In the genomic region with DNA sequence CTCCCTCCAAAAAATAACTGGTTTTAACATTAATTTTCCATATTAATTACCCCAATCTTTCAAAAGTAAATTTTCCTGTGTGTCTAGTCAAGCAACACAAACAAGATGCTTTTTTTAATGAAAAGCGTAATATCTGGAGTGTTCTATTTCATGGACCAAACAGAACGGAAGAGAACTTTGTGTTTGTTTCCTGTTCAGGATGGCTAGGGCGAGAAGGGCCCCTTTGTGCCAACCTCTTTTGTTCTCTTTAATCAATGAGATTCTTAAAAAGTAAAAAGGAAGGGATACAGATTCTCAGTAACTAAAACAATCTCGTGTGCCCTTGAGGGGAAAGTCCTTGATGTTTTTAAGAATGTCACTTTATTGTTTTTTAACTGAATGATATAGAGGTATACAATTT, we compare ENCODE assay signal across 10 cellular contexts. TPM values are rescaled to one million over a fixed set of nuclear protein-coding genes. Genes with fewer than 3 reads are reported as not detected.
DNase-seq lines count a peak whose midpoint lies in the region; ATAC-seq and TF ChIP-seq lines count a peak whose summit lies in the region.
"Had no signal": no experiment of that assay in that cellular context is flagged by ENCODE, and none has a peak within 500 bp of the region (broad histone marks: within the 10 kb centered on the region; RNA-seq: fewer than 3 reads in every experiment).

No MANE protein-coding gene starts in this region.

- peak overlapping the region in 1 of 2 donors; percentile 19 for H3K4me3 ChIP-seq in left lung
- H3K4me3 ChIP-seq in tibial nerve = no peak overlapping the region
- H3K4me3 ChIP-seq: lung had no signal

- H3K9me3 Mint-ChIP-seq in activated naive CD4-positive, alpha-beta T cell treated with anti-CD3 and anti-CD28 coated beads for 36 hours = no peaks in the 10 kb centered on the region
- no peaks in the 10 kb centered on the region for H3K9me3 Mint-ChIP-seq in activated T-helper 1 cell treated with anti-CD3 and anti-CD28 coated beads, Interleukin-12 subunit alpha, Interleukin-12 subunit beta, Interleukin-2, Interleukin-4 antibody, amounts not matched to agents 30 ng/mL and 10 ng/mL and 1 ng/mL, durations not matched to agents 14 hours and 24 hours and 36 hours
- H3K9me3 Mint-ChIP-seq: H9 had no signal

- H3K27ac Mint-ChIP-seq in activated naive CD4-positive, alpha-beta T cell treated with anti-CD3 and anti-CD28 coated beads for 36 hours = peak overlapping the region; percentile 88
- peak overlapping the region; percentile 95 for H3K27ac Mint-ChIP-seq in activated T-helper 1 cell treated with anti-CD3 and anti-CD28 coated beads, Interleukin-12 subunit alpha, Interleukin-12 subunit beta, Interleukin-2, Interleukin-4 antibody, amounts not matched to agents 30 ng/mL and 10 ng/mL and 1 ng/mL, durations not matched to agents 14 hours and 24 hours and 36 hours

- CTCF ChIA-PET in activated naive CD4-positive, alpha-beta T cell treated with anti-CD3 and anti-CD28 coated beads for 36 hours (lab: Charles Lee) = no interaction called here

- TF ChIP-seq POLR2A in tibial nerve (IDR thresholded peaks at IDR 0.05) = no peak

- H3K36me3 Mint-ChIP-seq in activated naive CD4-positive, alpha-beta T cell treated with anti-CD3 and anti-CD28 coated beads for 36 hours (ENCODE audit: low read depth) = peaks cover 63% of the 10 kb centered on the region
- H3K36me3 Mint-ChIP-seq in activated T-helper 1 cell treated with anti-CD3 and anti-CD28 coated beads, Interleukin-12 subunit alpha, Interleukin-12 subunit beta, Interleukin-2, Interleukin-4 antibody, amounts not matched to agents 30 ng/mL and 10 ng/mL and 1 ng/mL, durations not matched to agents 14 hours and 24 hours and 36 hours (ENCODE audit: low read depth) = peaks cover 70% of the 10 kb centered on the region

- intact Hi-C loops in activated naive CD4-positive, alpha-beta T cell treated with anti-CD3 and anti-CD28 coated beads for 36 hours (cut with micrococcal nuclease) = loop anchor here (5.0 kb wide), 2 partner anchors 74 to 124 kb away; a partner anchor contains a TSS
- intact Hi-C loops in activated T-helper 1 cell treated with anti-CD3 and anti-CD28 coated beads, Interleukin-12 subunit alpha, Interleukin-12 subunit beta, Interleukin-2, Interleukin-4 antibody, amounts not matched to agents 30 ng/mL and 10 ng/mL and 1 ng/mL, durations not matched to agents 14 hours and 24 hours and 36 hours (cut with micrococcal nuclease) = loop anchor here (5.0 kb wide), 1 partner anchor 74 kb away; a partner anchor contains a TSS
- intact Hi-C loops in left lung (cut with DNase I) = no loop called here

- TF ChIP-seq EP300 in tibial nerve (IDR thresholded peaks at IDR 0.05) = no peak

- no peak for ATAC-seq in left lung

- H3K27me3 ChIP-seq in left lung = no peaks in the 10 kb centered on the region
- H3K27me3 ChIP-seq in tibial nerve = no peaks in the 10 kb centered on the region

- DNase-seq in activated naive CD4-positive, alpha-beta T cell treated with anti-CD3 and anti-CD28 coated beads for 36 hours = no peak
- DNase-seq in activated naive CD4-positive, alpha-beta T cell (lab: John Stamatoyannopoulos, UW) = no peak
- DNase-seq in activated T-helper 1 cell treated with anti-CD3 and anti-CD28 coated beads, Interleukin-12 subunit alpha, Interleukin-12 subunit beta, Interleukin-2, Interleukin-4 antibody, amounts not matched to agents 30 ng/mL and 10 ng/mL and 1 ng/mL, durations not matched to agents 14 hours and 24 hours and 36 hours (ENCODE audit: low spot score) = no peak
- DNase-seq in left lung = no peak
- DNase-seq in tibial nerve (ENCODE audit: low spot score in 2 of 2) = no peak
- DNase-seq in OCI-M1 (lab: John Stamatoyannopoulos, UW) = no peak
- DNase-seq in GM10266 (ENCODE audit: extremely low spot score) = no peak
- DNase-seq in amniotic stem cell (lab: John Stamatoyannopoulos, UW) = no peak
- DNase-seq: H9 had no signal

- H3K27me3 Mint-ChIP-seq in activated naive CD4-positive, alpha-beta T cell treated with anti-CD3 and anti-CD28 coated beads for 36 hours (ENCODE audit: low read depth) = no peaks in the 10 kb centered on the region
- no peaks in the 10 kb centered on the region for H3K27me3 Mint-ChIP-seq in activated T-helper 1 cell treated with anti-CD3 and anti-CD28 coated beads, Interleukin-12 subunit alpha, Interleukin-12 subunit beta, Interleukin-2, Interleukin-4 antibody, amounts not matched to agents 30 ng/mL and 10 ng/mL and 1 ng/mL, durations not matched to agents 14 hours and 24 hours and 36 hours (ENCODE audit: insufficient read depth)

- WGBS in tibial nerve, 2 donors = 37 to 40% methylated on average over 4 of the region's 4 CpGs

- H3K36me3 ChIP-seq in left lung (peaks cover 0 to 72% of the 10 kb centered on the region in 2 donors), tibial nerve (peaks cover 12 to 73% (median 29%) of the 10 kb centered on the region in 3 donors)

- H3K27ac ChIP-seq in left lung (peak overlapping the region; percentile 81 to 91), tibial nerve (peak overlapping the region; percentile 43 to 87 (median 69))

- H3K9me3 ChIP-seq in left lung (no peaks in the 10 kb centered on the region), tibial nerve (no peaks in the 10 kb centered on the region)

- no peak overlapping the region for H3K4me3 Mint-ChIP-seq in activated naive CD4-positive, alpha-beta T cell treated with anti-CD3 and anti-CD28 coated beads for 36 hours
- H3K4me3 Mint-ChIP-seq in activated T-helper 1 cell treated with anti-CD3 and anti-CD28 coated beads, Interleukin-12 subunit alpha, Interleukin-12 subunit beta, Interleukin-2, Interleukin-4 antibody, amounts not matched to agents 30 ng/mL and 10 ng/mL and 1 ng/mL, durations not matched to agents 14 hours and 24 hours and 36 hours = peak overlapping the region; percentile 81
- H3K4me3 Mint-ChIP-seq: H9 had no signal

- H3K4me1 ChIP-seq in left lung = peaks cover 23 to 32% of the 10 kb centered on the region in 2 donors
- peaks cover 5 to 60% (median 21%) of the 10 kb centered on the region in 4 donors for H3K4me1 ChIP-seq in tibial nerve

- TF ChIP-seq CTCF in left lung (IDR thresholded peaks at IDR 0.05) (no peak), tibial nerve (IDR thresholded peaks at IDR 0.05) (no peak), GM10266 (IDR thresholded peaks at IDR 0.05; ENCODE audit: control insufficient read depth, insufficient read depth, low read depth, missing control alignments) (no peak)

- H3K4me1 Mint-ChIP-seq in activated naive CD4-positive, alpha-beta T cell treated with anti-CD3 and anti-CD28 coated beads for 36 hours (ENCODE audit: low read depth) = peaks cover 43% of the 10 kb centered on the region
- H3K4me1 Mint-ChIP-seq in activated T-helper 1 cell treated with anti-CD3 and anti-CD28 coated beads, Interleukin-12 subunit alpha, Interleukin-12 subunit beta, Interleukin-2, Interleukin-4 antibody, amounts not matched to agents 30 ng/mL and 10 ng/mL and 1 ng/mL, durations not matched to agents 14 hours and 24 hours and 36 hours (ENCODE audit: low read depth) = peaks cover 53% of the 10 kb centered on the region

RNA-seq across cellular contexts. Expression of a gene that starts 55.7 kb away (rescaled TPM):
- 100 to 1,000 TPM; 770 to 802 TPM for total RNA-seq in activated naive CD4-positive, alpha-beta T cell treated with anti-CD3 and anti-CD28 coated beads for 36 hours
- 498 and 505 TPM in 2 replicates for total RNA-seq in activated T-helper 1 cell treated with anti-CD3 and anti-CD28 coated beads, Interleukin-12 subunit alpha, Interleukin-12 subunit beta, Interleukin-2, Interleukin-4 antibody, amounts not matched to agents 30 ng/mL and 10 ng/mL and 1 ng/mL, durations not matched to agents 14 hours and 24 hours and 36 hours
- total RNA-seq in left lung (1,000 to 10,000 TPM in 1 of 2 donors, 100 to 1,000 TPM in 1; 723 to 1,158 TPM), tibial nerve (100 to 1,000 TPM; 484 to 621 (median 524) TPM)

RNA-seq across cellular contexts. Expression of a gene that starts 57.5 kb away (rescaled TPM):
- 1 to 10 TPM; 1.6 to 1.9 TPM for total RNA-seq in activated naive CD4-positive, alpha-beta T cell treated with anti-CD3 and anti-CD28 coated beads for 36 hours
- 1.4 and 1.7 TPM in 2 replicates for total RNA-seq in activated T-helper 1 cell treated with anti-CD3 and anti-CD28 coated beads, Interleukin-12 subunit alpha, Interleukin-12 subunit beta, Interleukin-2, Interleukin-4 antibody, amounts not matched to agents 30 ng/mL and 10 ng/mL and 1 ng/mL, durations not matched to agents 14 hours and 24 hours and 36 hours
- total RNA-seq in left lung (1 to 10 TPM; 1.5 TPM), tibial nerve (under 1 TPM in 2 of 4 donors, not detected in 2; 0.42 to 0.59 TPM)

Comparison
In these comparisons a context has a peak if more than half of its experiments do, and no peak if none do; other contexts are left out.
1. intact Hi-C loops: an anchor here in activated naive CD4-positive, alpha-beta T cell treated with anti-CD3 and anti-CD28 coated beads for 36 hours (5.0 kb wide) and activated T-helper 1 cell treated with anti-CD3 and anti-CD28 coated beads, Interleukin-12 subunit alpha, Interleukin-12 subunit beta, Interleukin-2, Interleukin-4 antibody, amounts not matched to agents 30 ng/mL and 10 ng/mL and 1 ng/mL, durations not matched to agents 14 hours and 24 hours and 36 hours (5.0 kb wide); none called in left lung.